In genomic region chr1:1614204-1614953, GRCh38 we compare ENCODE assay signal across 1 cellular context.
TF ChIP-seq lines count a peak whose summit lies in the region.

No MANE protein-coding gene starts in this region.

TF ChIP-seq in WTC11, 78 proteins besides CTCF, POLR2A, EP300 and RAD21:
- no peak for TF ChIP-seq ZNF281 (CRISPR knock-in tag; IDR thresholded peaks at IDR 0.05)
- TF ChIP-seq MYBL2 (CRISPR knock-in tag; IDR thresholded peaks at IDR 0.05) = no peak
- no peak for TF ChIP-seq ATF1 (CRISPR knock-in tag; IDR thresholded peaks at IDR 0.05)
- no peak for TF ChIP-seq ZNF232 (CRISPR knock-in tag; IDR thresholded peaks at IDR 0.05)
- TF ChIP-seq E2F1 (CRISPR knock-in tag; IDR thresholded peaks at IDR 0.05) = no peak
- no peak for TF ChIP-seq ETV6 (CRISPR knock-in tag; IDR thresholded peaks at IDR 0.05)
- TF ChIP-seq NR1H2 (CRISPR knock-in tag; IDR thresholded peaks at IDR 0.05) = no peak
- no peak for TF ChIP-seq TEAD1 (CRISPR knock-in tag; IDR thresholded peaks at IDR 0.05)
- TF ChIP-seq FOXP1 (CRISPR knock-in tag; IDR thresholded peaks at IDR 0.05; ENCODE audit: borderline replicate concordance) = no peak
- no peak for TF ChIP-seq NR2C2 (CRISPR knock-in tag; IDR thresholded peaks at IDR 0.05)
- no peak for TF ChIP-seq NR3C1 (CRISPR knock-in tag; conservative IDR thresholded peaks at IDR 0.05; ENCODE audit: low read depth)
- TF ChIP-seq USF2 (CRISPR knock-in tag; IDR thresholded peaks at IDR 0.05) = no peak
- no peak for TF ChIP-seq OVOL2 (CRISPR knock-in tag; IDR thresholded peaks at IDR 0.05; ENCODE audit: borderline replicate concordance)
- no peak for TF ChIP-seq JUN (CRISPR knock-in tag; IDR thresholded peaks at IDR 0.05)
- no peak for TF ChIP-seq AR (CRISPR knock-in tag; IDR thresholded peaks at IDR 0.05)
- TF ChIP-seq ZBTB43 (CRISPR knock-in tag; IDR thresholded peaks at IDR 0.05) = no peak
- no peak for TF ChIP-seq ERG (CRISPR knock-in tag; IDR thresholded peaks at IDR 0.05)
- no peak for TF ChIP-seq ATF3 (CRISPR knock-in tag; conservative IDR thresholded peaks at IDR 0.05)
- no peak for TF ChIP-seq USF1 (CRISPR knock-in tag; IDR thresholded peaks at IDR 0.05)
